12 cellular contexts compared by ENCODE assay signal in genomic region chr19:43316591-43317319, GRCh38. TPM values are rescaled to one million over a fixed set of nuclear protein-coding genes. Genes with fewer than 3 reads are reported as not detected.
A peak's percentile ranks its signal among the peaks of the same experiment; 100 is the strongest.
DNase-seq lines count a peak whose midpoint lies in the region; ATAC-seq and TF ChIP-seq lines count a peak whose summit lies in the region.
"Had no signal": no experiment of that assay in that cellular context is flagged by ENCODE, and none has a peak within 500 bp of the region (broad histone marks: within the 10 kb centered on the region; RNA-seq: fewer than 3 reads in every experiment).

No MANE protein-coding gene starts in this region.

- H3K4me3 Mint-ChIP-seq in activated T-cell treated with anti-CD3 and anti-CD28 coated beads, Interleukin-2, amount 50 U/mL, for 24 hours: no peak overlapping the region

- ATAC-seq in mucosa of descending colon: peak; percentile 63
- ATAC-seq: gastrocnemius medialis had no signal

- H3K4me1 ChIP-seq in mucosa of descending colon (ENCODE audit: low read depth) (no peaks in the 10 kb centered on the region), right atrium auricular region (no peaks in the 10 kb centered on the region)
- H3K4me1 ChIP-seq: gastrocnemius medialis, tibial artery had no signal

- no peaks in the 10 kb centered on the region for H3K36me3 ChIP-seq in mucosa of descending colon (ENCODE audit: low read depth)
- H3K36me3 ChIP-seq in right atrium auricular region: no peaks in the 10 kb centered on the region
- H3K36me3 ChIP-seq: gastrocnemius medialis, tibial artery had no signal

- TF ChIP-seq CTCF in LNCAP (IDR thresholded peaks at IDR 0.05) (peak; percentile 62), WI38 (IDR thresholded peaks at IDR 0.05; ENCODE audit: low read depth, low read length) (peak; percentile 66), mucosa of descending colon (IDR thresholded peaks at IDR 0.05) (no peak), right atrium auricular region (IDR thresholded peaks at IDR 0.05) (no peak)

- no peaks in the 10 kb centered on the region for H3K4me1 Mint-ChIP-seq in activated T-cell treated with anti-CD3 and anti-CD28 coated beads, Interleukin-2, amount 50 U/mL, for 24 hours (ENCODE audit: low read depth)

- H3K27ac Mint-ChIP-seq in activated T-cell treated with anti-CD3 and anti-CD28 coated beads, Interleukin-2, amount 50 U/mL, for 24 hours: no peak overlapping the region

- no peaks in the 10 kb centered on the region for H3K36me3 Mint-ChIP-seq in activated T-cell treated with anti-CD3 and anti-CD28 coated beads, Interleukin-2, amount 50 U/mL, for 24 hours (ENCODE audit: low read depth)

- H3K9me3 ChIP-seq in mucosa of descending colon (no peaks in the 10 kb centered on the region), right atrium auricular region (no peaks in the 10 kb centered on the region)
- H3K9me3 ChIP-seq: gastrocnemius medialis, tibial artery had no signal

- H3K27ac ChIP-seq in right atrium auricular region: no peak overlapping the region
- H3K27ac ChIP-seq: gastrocnemius medialis, tibial artery had no signal

- H3K27me3 Mint-ChIP-seq in activated T-cell treated with anti-CD3 and anti-CD28 coated beads, Interleukin-2, amount 50 U/mL, for 24 hours: peaks cover 14% of the 10 kb centered on the region

- H3K9me3 Mint-ChIP-seq in activated T-cell treated with anti-CD3 and anti-CD28 coated beads, Interleukin-2, amount 50 U/mL, for 24 hours: no peaks in the 10 kb centered on the region

- peak; percentile 78 for DNase-seq in DMS53 (lab: John Stamatoyannopoulos, UW)
- DNase-seq in mucosa of descending colon: peak in 1 of 3 donors; percentile 48
- DNase-seq in activated T-cell treated with anti-CD3 and anti-CD28 coated beads, Interleukin-2, amount 50 U/mL, for 24 hours: no peak
- DNase-seq in right atrium auricular region (ENCODE audit: low spot score): no peak
- DNase-seq in activated CD8-positive, alpha-beta memory T cell treated with anti-CD3 and anti-CD28 coated beads for 24 hours: no peak
- DNase-seq in activated T-cell treated with anti-CD3 and anti-CD28 coated beads, Interleukin-2, amount 50 U/mL, for 1 hour: no peak
- DNase-seq: activated T-cell treated with anti-CD3 and anti-CD28 coated beads for 4 hours, gastrocnemius medialis, MV-4-11, tibial artery had no signal

- no peaks in the 10 kb centered on the region for H3K27me3 ChIP-seq in right atrium auricular region
- H3K27me3 ChIP-seq: gastrocnemius medialis, tibial artery had no signal

- intact Hi-C loops in mucosa of descending colon (cut with DNase I, micrococcal nuclease): no loop called here

- H3K4me3 ChIP-seq in WI38 (ENCODE audit: low read depth, low read length) (no peak overlapping the region), mucosa of descending colon (no peak overlapping the region), right atrium auricular region (no peak overlapping the region)
- H3K4me3 ChIP-seq: gastrocnemius medialis, tibial artery had no signal

RNA-seq across cellular contexts. Expression of gene CD177, which starts 36.7 kb away (rescaled TPM):
- total RNA-seq in mucosa of descending colon (100 to 1,000 TPM; 202 to 349 (median 232) TPM), right atrium auricular region (1 to 10 TPM in 1 of 2 donors, under 1 TPM in 1; 0.93 to 2.9 TPM)

RNA-seq across cellular contexts. Expression of gene PSG9, which starts 47.4 kb away (rescaled TPM):
- not detected for total RNA-seq in mucosa of descending colon
- total RNA-seq in right atrium auricular region: not detected
- total RNA-seq: gastrocnemius medialis had no signal

Comparison
In these comparisons a context has a peak if more than half of its experiments do, and no peak if none do; other contexts are left out.
1. CTCF ChIP-seq: peak in LNCAP (single experiment) and WI38 (single experiment); none in mucosa of descending colon (single experiment) and right atrium auricular region (0 of 2).
2. RNA of gene CD177, which starts 36.7 kb away (total RNA-seq): 202 to 349 TPM in mucosa of descending colon; 0.93 to 2.9 TPM in right atrium auricular region; every median in the first group is over 10 times any median in the second.